1 cellular context compared by ENCODE assay signal in genomic region chr15:40452296-40453090, GRCh38.
TF ChIP-seq lines count a peak whose summit lies in the region.

No MANE protein-coding gene starts in this region.

TF ChIP-seq in HepG2, 621 proteins besides CTCF, POLR2A, EP300 and RAD21:
- TF ChIP-seq YEATS2 (CRISPR knock-in tag; IDR thresholded peaks at IDR 0.05; ENCODE audit: borderline replicate concordance) (no peak), ZNF687 (CRISPR knock-in tag; IDR thresholded peaks at IDR 0.05) (peak; percentile 36; the same call in 1 of the 2 replicates), RELA (CRISPR knock-in tag; IDR thresholded peaks at IDR 0.05) (no peak)
- TF ChIP-seq, protein P1, sequence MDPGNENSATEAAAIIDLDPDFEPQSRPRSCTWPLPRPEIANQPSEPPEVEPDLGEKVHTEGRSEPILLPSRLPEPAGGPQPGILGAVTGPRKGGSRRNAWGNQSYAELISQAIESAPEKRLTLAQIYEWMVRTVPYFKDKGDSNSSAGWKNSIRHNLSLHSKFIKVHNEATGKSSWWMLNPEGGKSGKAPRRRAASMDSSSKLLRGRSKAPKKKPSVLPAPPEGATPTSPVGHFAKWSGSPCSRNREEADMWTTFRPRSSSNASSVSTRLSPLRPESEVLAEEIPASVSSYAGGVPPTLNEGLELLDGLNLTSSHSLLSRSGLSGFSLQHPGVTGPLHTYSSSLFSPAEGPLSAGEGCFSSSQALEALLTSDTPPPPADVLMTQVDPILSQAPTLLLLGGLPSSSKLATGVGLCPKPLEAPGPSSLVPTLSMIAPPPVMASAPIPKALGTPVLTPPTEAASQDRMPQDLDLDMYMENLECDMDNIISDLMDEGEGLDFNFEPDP (CRISPR knock-in tag; conservative IDR thresholded peaks at IDR 0.05) = no peak
